Comparison of ENCODE assay signal across 12 cellular contexts in the genomic region with DNA sequence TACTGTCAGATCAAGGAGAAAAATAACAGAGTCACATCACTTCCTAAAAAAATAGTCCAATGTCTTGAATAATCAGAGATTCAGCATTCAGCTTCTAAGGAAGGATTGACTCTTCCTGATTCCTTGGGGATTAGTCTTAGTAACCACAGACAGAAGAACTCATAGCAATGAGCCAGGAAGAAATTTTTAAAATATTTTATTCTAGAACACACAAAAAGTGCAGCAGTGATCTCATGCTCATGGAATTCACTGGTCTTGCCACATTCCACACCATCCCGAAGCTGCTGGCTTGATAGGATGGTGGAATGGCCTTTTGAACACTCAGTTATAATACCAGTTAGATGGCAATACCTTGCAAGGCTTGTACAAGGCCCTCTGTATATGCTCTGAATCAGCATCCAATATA. TPM values are rescaled to one million over a fixed set of nuclear protein-coding genes. Genes with fewer than 3 reads are reported as not detected.
DNase-seq lines count a peak whose midpoint lies in the region; ATAC-seq and TF ChIP-seq lines count a peak whose summit lies in the region.
"Had no signal": no experiment of that assay in that cellular context is flagged by ENCODE, and none has a peak within 500 bp of the region (broad histone marks: within the 10 kb centered on the region; RNA-seq: fewer than 3 reads in every experiment).

No MANE protein-coding gene starts in this region.

- H3K4me1 Mint-ChIP-seq in Calu3 (ENCODE audit: low read depth, unreplicated experiment): peaks cover 47% of the 10 kb centered on the region
- H3K4me1 Mint-ChIP-seq: stimulated activated naive B cell treated with anti-CD40 and anti-IgM and Interleukin-4, amounts not matched to agents 10 μg/mL and 1 μg/mL and 100 μg/mL, for 72 hours had no signal

- BruUV-seq in Calu3 (replicated peaks; lab: Mats Ljungman, UMichigan) (no TSS peak), Panc1 (replicated peaks; lab: Mats Ljungman, UMichigan) (no TSS peak)

- in situ Hi-C loops in Panc1 (cut with HindIII; ENCODE audit: low pct_unique_long_range_greater_than_20kb, low sequenced_read_pairs): no loop called here

- H4K20me1 ChIP-seq in fibroblast of lung (ENCODE audit: control insufficient read depth, extremely low read depth, insufficient read depth, low read length) (no peaks in the 10 kb centered on the region), osteoblast (ENCODE audit: insufficient read depth, low read length) (no peaks in the 10 kb centered on the region)

- H3K36me3 ChIP-seq in Panc1 (ENCODE audit: control insufficient read depth, insufficient read depth, low read length): no peaks in the 10 kb centered on the region
- H3K36me3 ChIP-seq in fibroblast of lung (ENCODE audit: control insufficient read depth, insufficient read depth, low read length): no peaks in the 10 kb centered on the region
- no peaks in the 10 kb centered on the region for H3K36me3 ChIP-seq in osteoblast (ENCODE audit: insufficient read depth, low read length)
- H3K36me3 ChIP-seq: neutrophil had no signal

- CTCF ChIA-PET in Calu3 (lab: Charles Lee) (interaction anchor here (0.9 to 1.0 kb wide), 2 partner anchors 42 to 160 kb away, joined by 3 to 4 read pairs; partner anchors contain the start of gene ABI3BP), Panc1 (lab: Charles Lee) (no interaction called here)

- peak overlapping the region; percentile 42 for H3K4me2 ChIP-seq in fibroblast of lung (ENCODE audit: extremely low read depth, insufficient read depth, low read length)
- H3K4me2 ChIP-seq in osteoblast (ENCODE audit: insufficient read depth, low read length): peak overlapping the region; percentile 65

- H3K27ac ChIP-seq in Panc1 (ENCODE audit: low read length) (no peak overlapping the region), fibroblast of lung (ENCODE audit: insufficient read depth, low read length) (peak overlapping the region; percentile 67), osteoblast (ENCODE audit: low read depth, low read length) (peak overlapping the region; percentile 92)
- H3K27ac ChIP-seq: neutrophil had no signal

- no peak overlapping the region for H3K4me3 ChIP-seq in Panc1 (ENCODE audit: low read depth in 2 of 2, low read length in 2 of 2)
- H3K4me3 ChIP-seq in fibroblast of lung (replicated peaks in 1 of 4; ENCODE audit: control extremely low read depth in 1 of 4, insufficient read depth in 1 of 4, low read depth in 3 of 4, low read length in 4 of 4): no peak overlapping the region
- no peak overlapping the region for H3K4me3 ChIP-seq in osteoblast (ENCODE audit: insufficient read depth, low read length)

- no peaks in the 10 kb centered on the region for H3K79me2 ChIP-seq in fibroblast of lung (ENCODE audit: control insufficient read depth, insufficient read depth, low read length)
- no peaks in the 10 kb centered on the region for H3K79me2 ChIP-seq in osteoblast (ENCODE audit: insufficient read depth, low read length)

- H3K9ac ChIP-seq in fibroblast of lung (ENCODE audit: insufficient read depth, low read length): no peak overlapping the region

- peak; percentile 75 for DNase-seq in Calu3
- no peak for DNase-seq in Panc1 (ENCODE audit: low read depth, low spot score)
- DNase-seq in fibroblast of lung (ENCODE audit: low read depth in 2 of 2): peak; percentile 90 to 98
- DNase-seq in osteoblast (ENCODE audit: insufficient read length, low spot score, missing footprints): peak; percentile 55
- no peak for DNase-seq in NCI-H2227 (lab: John Stamatoyannopoulos, UW; ENCODE audit: unreplicated experiment)
- DNase-seq in COLO668 (lab: John Stamatoyannopoulos, UW; ENCODE audit: unreplicated experiment): no peak
- no peak for DNase-seq in activated CD4-positive, alpha-beta T cell treated with anti-CD3 and anti-CD28 coated beads, Interleukin-2, amount 50 U/mL, for 48 hours
- DNase-seq: cortex of kidney; NCI-H1436; stimulated activated naive B cell treated with anti-CD40 and anti-IgM and Interleukin-4, amounts not matched to agents 10 μg/mL and 1 μg/mL and 100 μg/mL, for 72 hours had no signal

- peak overlapping the region; percentile 94 for H3K27ac Mint-ChIP-seq in Calu3 (ENCODE audit: unreplicated experiment)
- H3K27ac Mint-ChIP-seq: stimulated activated naive B cell treated with anti-CD40 and anti-IgM and Interleukin-4, amounts not matched to agents 10 μg/mL and 1 μg/mL and 100 μg/mL, for 72 hours had no signal

- H3K27me3 ChIP-seq in Panc1 (ENCODE audit: control insufficient read depth, insufficient read depth, low read length) (no peaks in the 10 kb centered on the region), fibroblast of lung (ENCODE audit: control insufficient read depth, insufficient read depth, low read length) (no peaks in the 10 kb centered on the region), osteoblast (ENCODE audit: insufficient read depth, low read length) (no peaks in the 10 kb centered on the region)
- H3K27me3 ChIP-seq: neutrophil had no signal

- TF ChIP-seq CTCF in Calu3 (IDR thresholded peaks at IDR 0.05; ENCODE audit: unreplicated experiment) (no peak), Panc1 (IDR thresholded peaks at IDR 0.05) (no peak), fibroblast of lung (conservative IDR thresholded peaks at IDR 0.05 in 1 of 2, IDR thresholded peaks at IDR 0.05 in 1 of 2; ENCODE audit: low read depth in 1 of 2, low read length in 2 of 2) (no peak), osteoblast (IDR thresholded peaks at IDR 0.05; ENCODE audit: extremely low read depth, low read depth, low read length) (no peak)

- H3K27me3 Mint-ChIP-seq in Calu3 (ENCODE audit: unreplicated experiment): no peaks in the 10 kb centered on the region
- H3K27me3 Mint-ChIP-seq: stimulated activated naive B cell treated with anti-CD40 and anti-IgM and Interleukin-4, amounts not matched to agents 10 μg/mL and 1 μg/mL and 100 μg/mL, for 72 hours had no signal

- peaks cover 7% of the 10 kb centered on the region for H3K36me3 Mint-ChIP-seq in Calu3 (ENCODE audit: insufficient read depth, unreplicated experiment)
- H3K36me3 Mint-ChIP-seq: stimulated activated naive B cell treated with anti-CD40 and anti-IgM and Interleukin-4, amounts not matched to agents 10 μg/mL and 1 μg/mL and 100 μg/mL, for 72 hours had no signal

- H3K4me1 ChIP-seq in Panc1 (ENCODE audit: control insufficient read depth, insufficient read depth, low read length) (no peaks in the 10 kb centered on the region), fibroblast of lung (ENCODE audit: control insufficient read depth, extremely low read depth, insufficient read depth, low read length) (peaks cover 10% of the 10 kb centered on the region), osteoblast (ENCODE audit: insufficient read depth, low read length) (peaks cover 28% of the 10 kb centered on the region)

- intact Hi-C loops in Calu3 (cut with micrococcal nuclease; ENCODE audit: unreplicated experiment) (loop anchor here (2.0 kb wide), 1 partner anchor 37 kb away; no protein-coding TSS in a partner anchor), Panc1 (cut with micrococcal nuclease; ENCODE audit: unreplicated experiment) (no loop called here)

- peak; percentile 53; the same call in 1 of the 2 replicates for ATAC-seq in Panc1
- ATAC-seq in HG02623 (IDR thresholded peaks at IDR 0.05; ENCODE audit: unreplicated experiment): no peak
- ATAC-seq: stimulated activated naive B cell treated with anti-CD40 and anti-IgM and Interleukin-4, amounts not matched to agents 10 μg/mL and 1 μg/mL and 100 μg/mL, for 72 hours had no signal

- no peaks in the 10 kb centered on the region for H3K9me3 ChIP-seq in Panc1 (ENCODE audit: control insufficient read depth, insufficient read depth, low read depth, low read length)
- no peaks in the 10 kb centered on the region for H3K9me3 ChIP-seq in fibroblast of lung (ENCODE audit: control insufficient read depth, insufficient read depth, low read depth, low read length)
- peaks cover 2% of the 10 kb centered on the region for H3K9me3 ChIP-seq in osteoblast (ENCODE audit: low read depth, low read length)
- H3K9me3 ChIP-seq: neutrophil had no signal

- peaks cover 4% of the 10 kb centered on the region for H3K9me3 Mint-ChIP-seq in Calu3 (ENCODE audit: low read depth, unreplicated experiment)

- POLR2A ChIA-PET in Panc1 (lab: Charles Lee): no interaction called here

- H2AFZ ChIP-seq in fibroblast of lung (ENCODE audit: low read length) (peak overlapping the region; percentile 42), osteoblast (ENCODE audit: low read length) (peak overlapping the region; percentile 25)

- no peak overlapping the region for H3K4me3 Mint-ChIP-seq in Calu3 (ENCODE audit: low read depth, unreplicated experiment)
- H3K4me3 Mint-ChIP-seq: stimulated activated naive B cell treated with anti-CD40 and anti-IgM and Interleukin-4, amounts not matched to agents 10 μg/mL and 1 μg/mL and 100 μg/mL, for 72 hours had no signal

RNA-seq across cellular contexts. Expression of gene ABI3BP, which starts 43.0 kb away (rescaled TPM):
- total RNA-seq in Calu3 (2022) (5.2 and 19.5 TPM in 2 replicates), Panc1 (2021; ENCODE audit: unreplicated experiment) (0.21 TPM), fibroblast of lung (4.8 and 6.2 TPM in 2 replicates), osteoblast (130 and 183 TPM in 2 replicates)
- 0.08 TPM for polyA plus RNA-seq in Panc1 (2012; ENCODE audit: insufficient read length)
- polyA plus RNA-seq in fibroblast of lung: 17.5 and 62.9 TPM in 2 replicates
- polyA plus RNA-seq in fibroblast of lung (2012): 15.6 and 80.4 TPM in 2 replicates
- 11.1 and 15.2 TPM in 2 replicates for polyA minus RNA-seq in fibroblast of lung (ENCODE audit: low replicate concordance)

Comparison
In these comparisons a context has a peak if more than half of its experiments do, and no peak if none do; other contexts are left out.
1. DNase-seq: peak in Calu3 (single experiment), fibroblast of lung (2 of 2) and osteoblast (single experiment); none in Panc1 (single experiment), NCI-H2227 (single experiment), COLO668 (single experiment) and activated CD4-positive, alpha-beta T cell treated with anti-CD3 and anti-CD28 coated beads, Interleukin-2, amount 50 U/mL, for 48 hours (0 of 2).